Comparison of ENCODE assay signal across 1 cellular context in genomic region chr22:46139895-46140350, GRCh38.
TF ChIP-seq lines count a peak whose summit lies in the region.

No MANE protein-coding gene starts in this region.

TF ChIP-seq in HepG2, 621 proteins besides CTCF, POLR2A, EP300 and RAD21 (continued from another document):
- TF ChIP-seq ZNF609 (CRISPR knock-in tag; IDR thresholded peaks at IDR 0.05; ENCODE audit: borderline replicate concordance) (peak; percentile 26; the same call in 1 of the 2 replicates), MEIS2 (CRISPR knock-in tag; IDR thresholded peaks at IDR 0.05) (0 out of 2 replicates have a peak, but pooled peaks have one; percentile 45), GLMP (CRISPR knock-in tag; IDR thresholded peaks at IDR 0.05; ENCODE audit: borderline replicate concordance) (no peak), ZNF160 (CRISPR knock-in tag; IDR thresholded peaks at IDR 0.05) (no peak), GABPB1 (CRISPR knock-in tag; IDR thresholded peaks at IDR 0.05) (peak; percentile 63; the same call in 1 of the 2 replicates), CEBPG (CRISPR knock-in tag; IDR thresholded peaks at IDR 0.05) (peak; percentile 21; the same call in 1 of the 2 replicates), NR2C2 (CRISPR knock-in tag; IDR thresholded peaks at IDR 0.05; ENCODE audit: borderline replicate concordance) (peak; percentile 33; the same call in 1 of the 2 replicates), UBTF (CRISPR knock-in tag; IDR thresholded peaks at IDR 0.05) (peak; percentile 72), KMT2B (CRISPR knock-in tag; IDR thresholded peaks at IDR 0.05) (0 out of 2 replicates have a peak, but pooled peaks have one; percentile 18), JUND (CRISPR knock-in tag; IDR thresholded peaks at IDR 0.05) (no peak), ATRX (CRISPR knock-in tag; IDR thresholded peaks at IDR 0.05; ENCODE audit: borderline replicate concordance) (no peak), MTA1 (CRISPR knock-in tag; IDR thresholded peaks at IDR 0.05; ENCODE audit: borderline replicate concordance) (peak; percentile 73; the same call in 1 of the 2 replicates), PHF20 (CRISPR knock-in tag; IDR thresholded peaks at IDR 0.05) (peak; percentile 53; the same call in 1 of the 2 replicates), IKZF1 (IDR thresholded peaks at IDR 0.05) (no peak), SRY (CRISPR knock-in tag; IDR thresholded peaks at IDR 0.05) (no peak), SALL1 (CRISPR knock-in tag; IDR thresholded peaks at IDR 0.05) (peak; percentile 74; the same call in 1 of the 2 replicates), DMAP1 (CRISPR knock-in tag; IDR thresholded peaks at IDR 0.05) (peak; percentile 44; the same call in 1 of the 2 replicates), SOX5 (CRISPR knock-in tag; IDR thresholded peaks at IDR 0.05; ENCODE audit: borderline replicate concordance) (peak; percentile 44), ZSCAN22 (CRISPR knock-in tag; IDR thresholded peaks at IDR 0.05) (no peak), THAP11 (CRISPR knock-in tag; IDR thresholded peaks at IDR 0.05) (peak; percentile 17; the same call in 1 of the 2 replicates), GFI1 (CRISPR knock-in tag; IDR thresholded peaks at IDR 0.05; ENCODE audit: borderline replicate concordance) (peak; percentile 17; the same call in 1 of the 2 replicates), PPARG (CRISPR knock-in tag; conservative IDR thresholded peaks at IDR 0.05) (no peak), ZMYM3 (CRISPR knock-in tag; IDR thresholded peaks at IDR 0.05) (peak; percentile 75), YEATS4 (CRISPR knock-in tag; IDR thresholded peaks at IDR 0.05; ENCODE audit: borderline replicate concordance) (peak; percentile 26; the same call in 1 of the 2 replicates), ZNF121 (CRISPR knock-in tag; IDR thresholded peaks at IDR 0.05) (peak; percentile 64; the same call in 1 of the 2 replicates), ZNF547 (CRISPR knock-in tag; IDR thresholded peaks at IDR 0.05) (peak; percentile 73), TARDBP (CRISPR knock-in tag; IDR thresholded peaks at IDR 0.05) (peak; percentile 56; the same call in 1 of the 2 replicates), MIER2 (CRISPR knock-in tag; IDR thresholded peaks at IDR 0.05) (0 out of 2 replicates have a peak, but pooled peaks have one; percentile 22), IRF2 (CRISPR knock-in tag; IDR thresholded peaks at IDR 0.05) (0 out of 2 replicates have a peak, but pooled peaks have one; percentile 35), IKZF4 (CRISPR knock-in tag; IDR thresholded peaks at IDR 0.05; ENCODE audit: borderline replicate concordance, low read depth, not compliant biosample characterization) (peak; percentile 70), ZNF431 (CRISPR knock-in tag; IDR thresholded peaks at IDR 0.05; ENCODE audit: borderline replicate concordance, low read depth) (0 out of 2 replicates have a peak, but pooled peaks have one; percentile 44), MYC (CRISPR knock-in tag; IDR thresholded peaks at IDR 0.05; ENCODE audit: borderline replicate concordance) (peak; percentile 64), NR2F6 (IDR thresholded peaks at IDR 0.05) (peak; percentile 31; the same call in 1 of the 2 replicates), NR2F6 (CRISPR knock-in tag; IDR thresholded peaks at IDR 0.05) (peak; percentile 28; the same call in 1 of the 2 replicates)
- TF ChIP-seq, protein P1, sequence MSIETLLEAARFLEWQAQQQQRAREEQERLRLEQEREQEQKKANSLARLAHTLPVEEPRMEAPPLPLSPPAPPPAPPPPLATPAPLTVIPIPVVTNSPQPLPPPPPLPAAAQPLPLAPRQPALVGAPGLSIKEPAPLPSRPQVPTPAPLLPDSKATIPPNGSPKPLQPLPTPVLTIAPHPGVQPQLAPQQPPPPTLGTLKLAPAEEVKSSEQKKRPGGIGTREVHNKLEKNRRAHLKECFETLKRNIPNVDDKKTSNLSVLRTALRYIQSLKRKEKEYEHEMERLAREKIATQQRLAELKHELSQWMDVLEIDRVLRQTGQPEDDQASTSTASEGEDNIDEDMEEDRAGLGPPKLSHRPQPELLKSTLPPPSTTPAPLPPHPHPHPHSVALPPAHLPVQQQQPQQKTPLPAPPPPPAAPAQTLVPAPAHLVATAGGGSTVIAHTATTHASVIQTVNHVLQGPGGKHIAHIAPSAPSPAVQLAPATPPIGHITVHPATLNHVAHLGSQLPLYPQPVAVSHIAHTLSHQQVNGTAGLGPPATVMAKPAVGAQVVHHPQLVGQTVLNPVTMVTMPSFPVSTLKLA (IDR thresholded peaks at IDR 0.05) = no peak
- TF ChIP-seq, protein P2, sequence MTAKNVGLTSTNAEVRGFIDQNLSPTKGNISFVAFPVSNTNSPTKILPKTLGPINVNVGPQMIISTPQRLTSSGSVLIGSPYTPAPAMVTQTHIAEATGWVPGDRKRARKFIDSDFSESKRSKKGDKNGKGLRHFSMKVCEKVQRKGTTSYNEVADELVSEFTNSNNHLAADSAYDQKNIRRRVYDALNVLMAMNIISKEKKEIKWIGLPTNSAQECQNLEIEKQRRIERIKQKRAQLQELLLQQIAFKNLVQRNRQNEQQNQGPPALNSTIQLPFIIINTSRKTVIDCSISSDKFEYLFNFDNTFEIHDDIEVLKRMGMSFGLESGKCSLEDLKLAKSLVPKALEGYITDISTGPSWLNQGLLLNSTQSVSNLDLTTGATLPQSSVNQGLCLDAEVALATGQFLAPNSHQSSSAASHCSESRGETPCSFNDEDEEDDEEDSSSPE (CRISPR knock-in tag; IDR thresholded peaks at IDR 0.05) = peak; percentile 51; the same call in 1 of the 2 replicates
TF ChIP-seq in HepG2: peak in this region for 136.
